ENCODE assay signal across 22 cellular contexts in the genomic region with DNA sequence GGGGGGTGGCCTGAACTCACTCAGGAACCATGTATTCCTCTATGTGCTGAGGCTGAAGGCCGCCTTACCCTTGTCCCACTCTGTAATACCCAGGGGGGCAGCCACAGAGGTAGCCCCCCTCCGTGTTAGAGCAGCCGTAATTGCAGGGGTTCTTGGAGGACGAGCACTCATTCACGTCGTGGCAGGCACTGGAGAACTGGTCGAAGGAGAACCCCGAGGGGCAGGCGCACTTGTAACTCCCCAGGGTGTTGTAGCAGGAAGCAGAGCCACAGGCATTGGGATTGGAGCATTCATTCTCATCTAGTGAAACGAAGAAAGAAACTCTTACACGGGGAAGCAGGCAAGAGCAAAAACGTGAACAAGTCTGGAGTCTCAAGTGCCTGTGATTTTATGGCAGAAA.
DNase-seq lines count a peak whose midpoint lies in the region; ATAC-seq and TF ChIP-seq lines count a peak whose summit lies in the region.
"Had no signal": no experiment of that assay in that cellular context is flagged by ENCODE, and none has a peak within 500 bp of the region (broad histone marks: within the 10 kb centered on the region; RNA-seq: fewer than 3 reads in every experiment).

No MANE protein-coding gene starts in this region.

- H3K27ac Mint-ChIP-seq in H9 (peak overlapping the region; percentile 2 to 77 (median 40); a peak in 3 of 7 replicates), glutamatergic neuron (ENCODE audit: unreplicated experiment) (no peak overlapping the region)
- H3K27ac Mint-ChIP-seq: CD4-positive, alpha-beta T cell; IgD-negative memory B cell had no signal

- peak in 3 of 5 donors; percentile 11 to 52 (median 42) for DNase-seq in heart left ventricle
- DNase-seq in right atrium auricular region (ENCODE audit: low spot score) = no peak
- no peak for DNase-seq in H9
- peak; percentile 55 for DNase-seq in glutamatergic neuron
- no peak for DNase-seq in H4 (ENCODE audit: low spot score)
- DNase-seq in NOMO-1 treated with dmso at 0.1 percent for 144 hours (lab: John Stamatoyannopoulos, UW; ENCODE audit: unreplicated experiment) = no peak
- DNase-seq in stimulated activated CD4-positive, alpha-beta T cell treated with anti-CD3 and anti-CD28 coated beads, Interleukin-4, amount 100 ng/mL, for 1 hour = no peak
- DNase-seq: BE2C; Caco-2; CD4-positive, alpha-beta T cell; DMS 273 treated with DMSO at 0.1 percent for 48 hours; HCEC 1CT; MV-4-11; NCI-H1105 treated with DMSO at 0.1 percent for 48 hours; NCI-H2029 treated with DMSO at 0.1 percent for 48 hours; NCI-H2171 treated with DMSO at 0.1 percent for 48 hours; NCI-H526; SHP77 treated with DMSO at 0.1 percent for 48 hours; T-helper 1 cell had no signal

- H4K5ac ChIP-seq in H9 (ENCODE audit: insufficient read length, low read depth, low read length) = no peak overlapping the region

- no peak overlapping the region for H2BK120ac ChIP-seq in H9 (ENCODE audit: low read depth, low read length, poor library complexity, severe bottlenecking)

- H3K18ac ChIP-seq in H9 (ENCODE audit: insufficient read length, low read depth, low read length) = no peak overlapping the region

- no peak for TF ChIP-seq POLR2A in heart left ventricle (IDR thresholded peaks at IDR 0.05)

- no peak overlapping the region for H2BK15ac ChIP-seq in H9 (ENCODE audit: low read depth, low read length)

- no peaks in the 10 kb centered on the region for H3K79me1 ChIP-seq in H9 (ENCODE audit: insufficient read depth, low read depth, low read length, poor library complexity, severe bottlenecking)

- no peak overlapping the region for H4K91ac ChIP-seq in H9 (ENCODE audit: insufficient read length, low read depth, low read length)

- no peaks in the 10 kb centered on the region for H3K27me3 Mint-ChIP-seq in H9 (ENCODE audit: low read depth)
- H3K27me3 Mint-ChIP-seq in glutamatergic neuron (ENCODE audit: unreplicated experiment) = peaks cover 3% of the 10 kb centered on the region

- H3K4me3 Mint-ChIP-seq in H9 (no peak overlapping the region; a peak in 1 of 5 replicates), glutamatergic neuron (ENCODE audit: unreplicated experiment) (no peak overlapping the region)
- H3K4me3 Mint-ChIP-seq: CD4-positive, alpha-beta T cell; IgD-negative memory B cell had no signal

- H3K27me3 ChIP-seq in heart left ventricle (no peaks in the 10 kb centered on the region), right atrium auricular region (no peaks in the 10 kb centered on the region), H9 (ENCODE audit: insufficient read depth, low read length) (no peaks in the 10 kb centered on the region)

- no peak overlapping the region for H2BK20ac ChIP-seq in H9 (ENCODE audit: low read depth, low read length, poor library complexity, severe bottlenecking)

- no peak overlapping the region for H2AK5ac ChIP-seq in H9 (ENCODE audit: insufficient read length, low read length)

- no peak overlapping the region; the same call in 1 of the 2 replicates for H3K14ac ChIP-seq in H9 (ENCODE audit: insufficient read depth, low read length)

- H2BK5ac ChIP-seq in H9 (ENCODE audit: insufficient read length, low read length) = no peak overlapping the region

- ATAC-seq in heart left ventricle = peak in 1 of 4 donors; percentile 37
- ATAC-seq: A549, GM12878 had no signal

- H3K4me1 ChIP-seq in heart left ventricle = peaks cover 0 to 30% (median 5%) of the 10 kb centered on the region in 12 donors
- peaks cover 0 to 6% of the 10 kb centered on the region in 2 donors for H3K4me1 ChIP-seq in right atrium auricular region
- no peaks in the 10 kb centered on the region for H3K4me1 ChIP-seq in H9 (ENCODE audit: insufficient read depth, low read length)
- H3K4me1 ChIP-seq: A549, BE2C, Caco-2 had no signal

- no peak overlapping the region for H4K8ac ChIP-seq in H9 (replicated peaks; ENCODE audit: insufficient read length, low read depth, low read length)

- H3K36me3 Mint-ChIP-seq in H9 (ENCODE audit: insufficient read depth in 1 of 3, low read depth in 3 of 3) = peaks cover 3 to 8% (median 4%) of the 10 kb centered on the region in 3 experiments; a peak in 5 of 7 replicates
- no peaks in the 10 kb centered on the region for H3K36me3 Mint-ChIP-seq in glutamatergic neuron (ENCODE audit: unreplicated experiment)
- H3K36me3 Mint-ChIP-seq: IgD-negative memory B cell had no signal

- no peak overlapping the region for H3K4me2 ChIP-seq in H9 (ENCODE audit: insufficient read depth, insufficient read length, low read length)
- H3K4me2 ChIP-seq: A549 had no signal

- H3K9me3 ChIP-seq in heart left ventricle = no peaks in the 10 kb centered on the region
- H3K9me3 ChIP-seq in right atrium auricular region = no peaks in the 10 kb centered on the region
- no peaks in the 10 kb centered on the region for H3K9me3 ChIP-seq in H9 (ENCODE audit: control insufficient read depth, low read depth, low read length)
- H3K9me3 ChIP-seq: A549, BE2C, Caco-2 had no signal

- no peak overlapping the region for H3K4ac ChIP-seq in H9 (ENCODE audit: low read depth, low read length)

- H3K56ac ChIP-seq in H9 (ENCODE audit: insufficient read length, low read depth, low read length) = no peak overlapping the region

- H3K23me2 ChIP-seq in H9 (ENCODE audit: insufficient read length, low read depth, low read length, poor library complexity, severe bottlenecking) = no peaks in the 10 kb centered on the region

- H3K9me3 Mint-ChIP-seq in H9 (peaks cover 0 to 3% of the 10 kb centered on the region in 2 experiments; a peak in 3 of 5 replicates), glutamatergic neuron (ENCODE audit: unreplicated experiment) (peaks cover 2% of the 10 kb centered on the region)
- H3K9me3 Mint-ChIP-seq: CD4-positive, alpha-beta T cell had no signal

- H3K36me3 ChIP-seq in heart left ventricle = peaks cover 0 to 34% (median 0%) of the 10 kb centered on the region in 9 donors
- peaks cover 5% of the 10 kb centered on the region for H3K36me3 ChIP-seq in right atrium auricular region
- H3K36me3 ChIP-seq: BE2C had no signal

- no peaks in the 10 kb centered on the region for H4K20me1 ChIP-seq in H9 (ENCODE audit: control insufficient read depth, insufficient read depth, insufficient read length)

- H2BK12ac ChIP-seq in H9 (ENCODE audit: insufficient read length, low read depth, low read length) = no peak overlapping the region

- no peaks in the 10 kb centered on the region for H3K79me2 ChIP-seq in H9 (ENCODE audit: insufficient read depth, low read length)

- H3K4me1 Mint-ChIP-seq in H9 (peaks cover 8 to 12% of the 10 kb centered on the region in 2 experiments; a peak in 3 of 4 replicates), glutamatergic neuron (ENCODE audit: low read depth, unreplicated experiment) (peaks cover 11% of the 10 kb centered on the region)
- H3K4me1 Mint-ChIP-seq: IgD-negative memory B cell had no signal

- WGBS in heart left ventricle, 4 donors = 65 to 76% (median 71%) methylated on average over 12 of the region's 12 CpGs
- WGBS in H9 (ENCODE audit: extremely low coverage, insufficient read length, low lambda C conversion rate) = no CpG with 5 or more reads among the region's 12 CpGs

- TF ChIP-seq CTCF in heart left ventricle (IDR thresholded peaks at IDR 0.05) (no peak), right atrium auricular region (IDR thresholded peaks at IDR 0.05) (no peak), H9 (conservative IDR thresholded peaks at IDR 0.05) (no peak), glutamatergic neuron (IDR thresholded peaks at IDR 0.05; ENCODE audit: partially characterized antibody, unreplicated experiment) (no peak)

- H3K4me3 ChIP-seq in heart left ventricle = no peak overlapping the region
- no peak overlapping the region for H3K4me3 ChIP-seq in right atrium auricular region
- H3K4me3 ChIP-seq: A549, GM12878 had no signal

- H3K23ac ChIP-seq in H9 (ENCODE audit: insufficient read length, low read depth, low read length) = no peak overlapping the region

- no peak overlapping the region for H3K9ac ChIP-seq in H9 (ENCODE audit: extremely low read depth, insufficient read length, low read length)

- H2AFZ ChIP-seq in H9 (ENCODE audit: low read length) = no peak overlapping the region

- intact Hi-C loops in heart left ventricle (cut with DNase I) = loop anchor here in 2 of 10 donors (5.0 to 10.0 kb wide), 2 partner anchors 46 to 49 kb away; no protein-coding TSS in a partner anchor

- H3K27ac ChIP-seq in heart left ventricle (peak overlapping the region in 1 of 12 donors; percentile 12), right atrium auricular region (no peak overlapping the region), H9 (ENCODE audit: insufficient read length, low read depth, low read length) (no peak overlapping the region)
- H3K27ac ChIP-seq: A549 had no signal

- H3T11ph ChIP-seq in H9 (ENCODE audit: low read length) = no peak overlapping the region

Comparison
In these comparisons a context has a peak if more than half of its experiments do, and no peak if none do; other contexts are left out.
1. DNase-seq: peak in heart left ventricle (3 of 5) and glutamatergic neuron (single experiment); none in right atrium auricular region (single experiment), H9 (single experiment), H4 (single experiment), NOMO-1 treated with dmso at 0.1 percent for 144 hours (single experiment) and stimulated activated CD4-positive, alpha-beta T cell treated with anti-CD3 and anti-CD28 coated beads, Interleukin-4, amount 100 ng/mL, for 1 hour (single experiment).